ENCODE assay signal across 1 cellular context in genomic region chr10:27995311-27995710, GRCh38.
TF ChIP-seq lines count a peak whose summit lies in the region.

No MANE protein-coding gene starts in this region.

TF ChIP-seq in HepG2, 621 proteins besides CTCF, POLR2A, EP300 and RAD21 (continued from another document):
- TF ChIP-seq ZBTB20 (CRISPR knock-in tag; IDR thresholded peaks at IDR 0.05; ENCODE audit: borderline replicate concordance, low read depth) (no peak), HNRNPH1 (optimal IDR thresholded peaks at IDR 0.05; ENCODE audit: low read depth, low read length) (no peak), CREBL2 (CRISPR knock-in tag; IDR thresholded peaks at IDR 0.05; ENCODE audit: borderline replicate concordance) (no peak), IKZF1 (IDR thresholded peaks at IDR 0.05) (no peak), ZNF691 (CRISPR knock-in tag; IDR thresholded peaks at IDR 0.05; ENCODE audit: borderline replicate concordance, low read depth) (no peak), GATA4 (IDR thresholded peaks at IDR 0.05; ENCODE audit: borderline replicate concordance, low read depth) (no peak)
